In the genomic region with DNA sequence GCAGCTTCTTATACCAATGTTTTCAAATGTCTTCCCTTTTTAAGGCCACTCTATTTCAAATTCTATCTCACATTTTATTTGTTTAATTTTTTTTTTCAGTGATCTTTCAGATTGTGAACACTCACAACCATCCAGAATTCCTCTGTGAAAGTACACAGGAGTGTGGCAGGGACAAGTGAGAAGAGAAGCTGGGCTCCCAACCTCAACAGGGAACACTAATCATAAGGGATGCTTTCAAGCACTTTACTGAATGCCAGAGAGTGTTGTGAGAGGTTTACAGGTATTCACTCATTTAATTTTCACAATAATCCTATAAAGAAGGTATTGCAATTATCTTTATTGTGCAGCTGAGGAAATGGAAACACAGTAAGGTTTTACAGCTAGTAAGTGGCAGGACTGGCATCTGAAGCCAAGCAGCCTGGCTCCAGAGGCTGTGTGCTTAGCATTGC, we compare ENCODE assay signal across 12 cellular contexts.
DNase-seq lines count a peak whose midpoint lies in the region; ATAC-seq and TF ChIP-seq lines count a peak whose summit lies in the region.
"Had no signal": no experiment of that assay in that cellular context is flagged by ENCODE, and none has a peak within 500 bp of the region (broad histone marks: within the 10 kb centered on the region; RNA-seq: fewer than 3 reads in every experiment).

No MANE protein-coding gene starts in this region.

- H3K27ac ChIP-seq in cingulate gyrus (ENCODE audit: low read depth, low read length) (peak overlapping the region; percentile 66), osteoblast (ENCODE audit: low read depth, low read length) (peak overlapping the region; percentile 80)
- H3K27ac ChIP-seq: brain microvascular endothelial cell had no signal

- no peak for TF ChIP-seq POLR2A in erythroblast (IDR thresholded peaks at IDR 0.05; ENCODE audit: low read length)

- H4K20me1 ChIP-seq in osteoblast (ENCODE audit: insufficient read depth, low read length), result no peaks in the 10 kb centered on the region

- DNase-seq in Calu3 (peak; percentile 7), NCI-H2227 (lab: John Stamatoyannopoulos, UW; ENCODE audit: unreplicated experiment) (peak; percentile 11), osteoblast (ENCODE audit: insufficient read length, low spot score, missing footprints) (no peak), HFFc6 (no peak), erythroblast (lab: John Stamatoyannopoulos, UW) (no peak)
- no peak for DNase-seq in stimulated activated naive CD4-positive, alpha-beta T cell treated with Interleukin-2 at 50 U/mL for 16 hours (lab: John Stamatoyannopoulos, UW)
- DNase-seq: activated T-cell treated with anti-CD3 and anti-CD28 coated beads for 4 hours, brain microvascular endothelial cell, occipital lobe had no signal

- no peak overlapping the region for H2AFZ ChIP-seq in osteoblast (ENCODE audit: low read length)

- intact Hi-C loops in Calu3 (cut with micrococcal nuclease; ENCODE audit: unreplicated experiment), result no loop called here

- no TSS peak for BruUV-seq in Calu3 (replicated peaks; lab: Mats Ljungman, UMichigan)

- H3K4me1 Mint-ChIP-seq in Calu3 (ENCODE audit: low read depth, unreplicated experiment), result peaks cover 29% of the 10 kb centered on the region
- H3K4me1 Mint-ChIP-seq in HFFc6 (ENCODE audit: low read depth), result peaks cover 28% of the 10 kb centered on the region

- H3K36me3 Mint-ChIP-seq in Calu3 (ENCODE audit: insufficient read depth, unreplicated experiment) (no peaks in the 10 kb centered on the region), HFFc6 (ENCODE audit: low read depth) (no peaks in the 10 kb centered on the region)

- no peaks in the 10 kb centered on the region for H3K9me3 ChIP-seq in osteoblast (ENCODE audit: low read depth, low read length)

- CTCF ChIA-PET in Calu3 (lab: Charles Lee), result interaction anchor here (0.6 kb wide), 1 partner anchor 37 kb away, joined by 3 read pairs; no protein-coding TSS in a partner anchor

- H3K4me3 Mint-ChIP-seq in Calu3 (ENCODE audit: low read depth, unreplicated experiment), result no peak overlapping the region
- no peak overlapping the region for H3K4me3 Mint-ChIP-seq in HFFc6

- ATAC-seq in HG03571 (IDR thresholded peaks at IDR 0.05; ENCODE audit: unreplicated experiment), result no peak

- peaks cover 40% of the 10 kb centered on the region for H3K4me1 ChIP-seq in osteoblast (ENCODE audit: insufficient read depth, low read length)

- no peak overlapping the region for H3K4me3 ChIP-seq in osteoblast (ENCODE audit: insufficient read depth, low read length)
- H3K4me3 ChIP-seq: GM12878 had no signal

- H3K36me3 ChIP-seq in osteoblast (ENCODE audit: insufficient read depth, low read length), result no peaks in the 10 kb centered on the region
- H3K36me3 ChIP-seq: brain microvascular endothelial cell had no signal

- no peaks in the 10 kb centered on the region for H3K27me3 ChIP-seq in osteoblast (ENCODE audit: insufficient read depth, low read length)
- H3K27me3 ChIP-seq: brain microvascular endothelial cell had no signal

- H3K27me3 Mint-ChIP-seq in Calu3 (ENCODE audit: unreplicated experiment) (no peaks in the 10 kb centered on the region), HFFc6 (ENCODE audit: insufficient read depth) (peaks cover 10% of the 10 kb centered on the region)

- H3K27ac Mint-ChIP-seq in Calu3 (ENCODE audit: unreplicated experiment) (peak overlapping the region; percentile 26), HFFc6 (no peak overlapping the region)

- H3K9me3 Mint-ChIP-seq in Calu3 (ENCODE audit: low read depth, unreplicated experiment) (no peaks in the 10 kb centered on the region), HFFc6 (no peaks in the 10 kb centered on the region)

- no peaks in the 10 kb centered on the region for H3K79me2 ChIP-seq in osteoblast (ENCODE audit: insufficient read depth, low read length)

- H3K4me2 ChIP-seq in osteoblast (ENCODE audit: insufficient read depth, low read length), result peak overlapping the region; percentile 57

- TF ChIP-seq CTCF in Calu3 (IDR thresholded peaks at IDR 0.05; ENCODE audit: unreplicated experiment), result no peak
- TF ChIP-seq CTCF in osteoblast (IDR thresholded peaks at IDR 0.05; ENCODE audit: extremely low read depth, low read depth, low read length), result no peak
- TF ChIP-seq CTCF in HFFc6 (IDR thresholded peaks at IDR 0.05), result no peak

Comparison
In these comparisons a context has a peak if more than half of its experiments do, and no peak if none do; other contexts are left out.
1. DNase-seq: peak in Calu3 (single experiment) and NCI-H2227 (single experiment); none in osteoblast (single experiment), stimulated activated naive CD4-positive, alpha-beta T cell treated with Interleukin-2 at 50 U/mL for 16 hours (single experiment), HFFc6 (single experiment) and erythroblast (0 of 2).